In genomic region chr13:40164137-40164536, GRCh38 we compare ENCODE assay signal across 23 cellular contexts.
DNase-seq lines count a peak whose midpoint lies in the region; ATAC-seq and TF ChIP-seq lines count a peak whose summit lies in the region.
"Had no signal": no experiment of that assay in that cellular context is flagged by ENCODE, and none has a peak within 500 bp of the region (broad histone marks: within the 10 kb centered on the region; RNA-seq: fewer than 3 reads in every experiment).

No MANE protein-coding gene starts in this region.

- ATAC-seq in HG03432 (IDR thresholded peaks at IDR 0.05; ENCODE audit: unreplicated experiment) = no peak
- ATAC-seq: activated CD4-positive, alpha-beta T cell treated with anti-CD3 and anti-CD28 coated beads for 36 hours; activated naive CD8-positive, alpha-beta T cell treated with anti-CD3 and anti-CD28 coated beads, Interleukin-2, amount 50 U/mL, for 24 hours had no signal

- no peak overlapping the region for H3K4me3 Mint-ChIP-seq in activated CD4-positive, alpha-beta memory T cell treated with anti-CD3 and anti-CD28 coated beads for 36 hours
- H3K4me3 Mint-ChIP-seq: activated CD4-positive, alpha-beta T cell treated with anti-CD3 and anti-CD28 coated beads for 36 hours; activated naive CD8-positive, alpha-beta T cell treated with anti-CD3 and anti-CD28 coated beads, Interleukin-2, amount 50 U/mL, for 24 hours; activated T-cell treated with anti-CD3 and anti-CD28 coated beads, Interleukin-2, amount 50 U/mL, for 24 hours; neural crest cell had no signal

- no peak overlapping the region for H3K4me3 ChIP-seq in epithelial cell of esophagus (ENCODE audit: low read length)
- H3K4me3 ChIP-seq: lung, Peyer's patch, right lobe of liver, vagina had no signal

- no peak for TF ChIP-seq CTCF in epithelial cell of esophagus (IDR thresholded peaks at IDR 0.05; ENCODE audit: insufficient read depth, low read depth, low read length, missing control alignments)

- H3K27me3 Mint-ChIP-seq in activated CD4-positive, alpha-beta memory T cell treated with anti-CD3 and anti-CD28 coated beads for 36 hours = no peaks in the 10 kb centered on the region
- H3K27me3 Mint-ChIP-seq: activated CD4-positive, alpha-beta T cell treated with anti-CD3 and anti-CD28 coated beads for 36 hours; activated naive CD8-positive, alpha-beta T cell treated with anti-CD3 and anti-CD28 coated beads, Interleukin-2, amount 50 U/mL, for 24 hours; activated T-cell treated with anti-CD3 and anti-CD28 coated beads, Interleukin-2, amount 50 U/mL, for 24 hours had no signal

- DNase-seq in AG20443 (ENCODE audit: low spot score) (peak; percentile 49), M059J (ENCODE audit: low read depth) (peak; percentile 74), epithelial cell of esophagus (ENCODE audit: low read depth) (peak; percentile 50), myocyte (ENCODE audit: low read depth) (peak; percentile 34), DMS79 (lab: John Stamatoyannopoulos, UW) (no peak), nucleus accumbens (lab: John Stamatoyannopoulos, UW) (no peak)
- no peak for DNase-seq in activated CD4-positive, alpha-beta memory T cell treated with anti-CD3 and anti-CD28 coated beads for 36 hours
- DNase-seq: activated CD4-positive, alpha-beta T cell treated with anti-CD3 and anti-CD28 coated beads for 36 hours; activated naive CD8-positive, alpha-beta T cell treated with anti-CD3 and anti-CD28 coated beads, Interleukin-2, amount 50 U/mL, for 24 hours; activated T-cell treated with anti-CD3 and anti-CD28 coated beads, Interleukin-2, amount 50 U/mL, for 24 hours; cerebellar nuclear complex; H7; hypothalamus; KBM-7; NCI-H146; NCI-H526; Peyer's patch; right lobe of liver; stimulated activated CD4-positive, alpha-beta T cell treated with anti-CD3 and anti-CD28 coated beads, Interleukin-4, amount 100 ng/mL, for 24 hours had no signal

- no peak overlapping the region for H3K27ac Mint-ChIP-seq in activated CD4-positive, alpha-beta memory T cell treated with anti-CD3 and anti-CD28 coated beads for 36 hours
- H3K27ac Mint-ChIP-seq: activated CD4-positive, alpha-beta T cell treated with anti-CD3 and anti-CD28 coated beads for 36 hours; activated naive CD8-positive, alpha-beta T cell treated with anti-CD3 and anti-CD28 coated beads, Interleukin-2, amount 50 U/mL, for 24 hours; activated T-cell treated with anti-CD3 and anti-CD28 coated beads, Interleukin-2, amount 50 U/mL, for 24 hours had no signal

- intact Hi-C loops in activated CD4-positive, alpha-beta memory T cell treated with anti-CD3 and anti-CD28 coated beads for 36 hours (cut with micrococcal nuclease) = no loop called here

- H3K9me3 Mint-ChIP-seq in activated CD4-positive, alpha-beta memory T cell treated with anti-CD3 and anti-CD28 coated beads for 36 hours = no peaks in the 10 kb centered on the region
- H3K9me3 Mint-ChIP-seq: activated naive CD8-positive, alpha-beta T cell treated with anti-CD3 and anti-CD28 coated beads, Interleukin-2, amount 50 U/mL, for 24 hours; activated T-cell treated with anti-CD3 and anti-CD28 coated beads, Interleukin-2, amount 50 U/mL, for 24 hours; neural crest cell had no signal

- CTCF ChIA-PET in activated CD4-positive, alpha-beta memory T cell treated with anti-CD3 and anti-CD28 coated beads for 36 hours (lab: Charles Lee) = no interaction called here

- peaks cover 7% of the 10 kb centered on the region for H3K4me1 Mint-ChIP-seq in activated CD4-positive, alpha-beta memory T cell treated with anti-CD3 and anti-CD28 coated beads for 36 hours (ENCODE audit: low read depth)

- H3K36me3 Mint-ChIP-seq in activated CD4-positive, alpha-beta memory T cell treated with anti-CD3 and anti-CD28 coated beads for 36 hours = no peaks in the 10 kb centered on the region

- POLR2A ChIA-PET in activated CD4-positive, alpha-beta memory T cell treated with anti-CD3 and anti-CD28 coated beads for 36 hours (lab: Charles Lee) = no interaction called here

Comparison
In these comparisons a context has a peak if more than half of its experiments do, and no peak if none do; other contexts are left out.
1. DNase-seq: peak in AG20443 (single experiment), M059J (single experiment), epithelial cell of esophagus (single experiment) and myocyte (single experiment); none in activated CD4-positive, alpha-beta memory T cell treated with anti-CD3 and anti-CD28 coated beads for 36 hours (single experiment), DMS79 (single experiment) and nucleus accumbens (0 of 56).